In the genomic region with DNA sequence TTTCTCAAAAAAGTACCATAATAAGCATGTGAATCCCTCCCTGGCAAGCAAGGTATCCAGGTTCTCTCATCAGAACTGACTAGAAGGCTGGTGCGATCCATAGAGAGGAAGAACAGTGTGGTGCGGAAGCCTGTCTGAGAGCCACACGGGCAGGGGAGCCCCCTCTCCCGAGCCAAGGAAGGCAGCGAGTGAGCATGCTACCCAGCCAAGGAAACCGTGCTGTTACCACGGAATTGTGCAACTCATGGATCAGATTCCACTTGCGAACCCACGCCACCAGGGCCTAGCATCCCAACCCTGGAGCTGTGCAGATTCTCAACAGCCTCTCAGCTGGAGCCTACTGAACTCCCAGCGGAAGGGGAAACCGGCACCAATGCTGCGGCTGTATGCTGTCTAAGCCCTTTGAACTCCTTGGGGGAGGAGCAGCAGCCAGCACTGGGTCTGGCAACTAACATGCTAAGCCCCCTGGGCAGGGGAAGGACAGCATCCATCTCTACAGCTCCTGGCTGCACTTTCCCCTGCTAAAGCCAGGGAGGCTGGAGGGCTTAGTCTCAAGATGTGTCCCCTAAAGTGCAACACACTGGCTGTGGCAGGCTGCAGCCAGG, we compare ENCODE assay signal across 22 cellular contexts.
"Had no signal": no experiment of that assay in that cellular context is flagged by ENCODE, and none has a peak within 500 bp of the region (broad histone marks: within the 10 kb centered on the region; RNA-seq: fewer than 3 reads in every experiment).

No MANE protein-coding gene starts in this region.

- H3K36me3 ChIP-seq: colonic mucosa, gastroesophageal sphincter, heart right ventricle, lower lobe of right lung, ovary, suprapubic skin, transverse colon had no signal

- H3K9me3 ChIP-seq: colonic mucosa, gastroesophageal sphincter, lower lobe of right lung, ovary, psoas muscle, suprapubic skin, transverse colon had no signal

- H3K27me3 ChIP-seq: colonic mucosa, gastroesophageal sphincter, heart right ventricle, ovary, suprapubic skin, transverse colon had no signal

- H3K27me3 Mint-ChIP-seq: activated CD4-positive, alpha-beta T cell treated with anti-CD3 and anti-CD28 coated beads, Interleukin-2, amount 10 ng/mL, durations not matched to agents 24 days and 14 days; activated naive CD4-positive, alpha-beta T cell treated with anti-CD3 and anti-CD28 coated beads, Interleukin-2, amount 10 ng/mL, durations not matched to agents 7 days and 5 days; activated naive CD8-positive, alpha-beta T cell treated with anti-CD3 and anti-CD28 coated beads, Interleukin-2, amount 50 U/mL, for 24 hours; brain; stimulated activated naive CD8-positive, alpha-beta T cell treated with anti-CD3 and anti-CD28 coated beads, Interleukin-15, amount 100 ng/mL, for 72 hours had no signal

- H3K4me3 Mint-ChIP-seq: activated CD4-positive, alpha-beta T cell treated with anti-CD3 and anti-CD28 coated beads, Interleukin-2, amount 10 ng/mL, durations not matched to agents 24 days and 14 days; activated CD8-positive, alpha-beta T cell treated with anti-CD3 and anti-CD28 coated beads, Interleukin-2, amount 10 ng/mL, durations not matched to agents 7 days and 5 days; activated naive CD4-positive, alpha-beta T cell treated with anti-CD3 and anti-CD28 coated beads, Interleukin-2, amount 10 ng/mL, durations not matched to agents 7 days and 5 days; activated naive CD8-positive, alpha-beta T cell treated with anti-CD3 and anti-CD28 coated beads, Interleukin-2, amount 50 U/mL, for 24 hours; brain; stimulated activated naive CD8-positive, alpha-beta T cell treated with anti-CD3 and anti-CD28 coated beads, Interleukin-15, amount 100 ng/mL, for 72 hours had no signal

- H3K9me3 Mint-ChIP-seq: activated CD4-positive, alpha-beta T cell treated with anti-CD3 and anti-CD28 coated beads, Interleukin-2, amount 10 ng/mL, durations not matched to agents 24 days and 14 days had no signal

- DNase-seq: activated CD4-positive, alpha-beta T cell treated with anti-CD3 and anti-CD28 coated beads, Interleukin-2, amount 10 ng/mL, durations not matched to agents 24 days and 14 days; activated CD4-positive, CD25-positive, alpha-beta regulatory T cell; activated CD8-positive, alpha-beta T cell treated with anti-CD3 and anti-CD28 coated beads, Interleukin-2, amount 10 ng/mL, durations not matched to agents 7 days and 5 days; activated effector memory CD4-positive, alpha-beta T cell treated with Interleukin-2 at 50 U/mL for 16 hours; activated naive CD4-positive, alpha-beta T cell treated with anti-CD3 and anti-CD28 coated beads, Interleukin-2, amount 10 ng/mL, durations not matched to agents 7 days and 5 days; activated naive CD8-positive, alpha-beta T cell treated with anti-CD3 and anti-CD28 coated beads, Interleukin-2, amount 50 U/mL, for 24 hours; activated T-cell treated with anti-CD3 and anti-CD28 coated beads, Interleukin-2, amount 50 U/mL, for 48 hours; anterior cingulate cortex; caudate nucleus; colonic mucosa; heart right ventricle; left colon; lower lobe of right lung; ovary; psoas muscle; right cardiac atrium; stimulated activated naive CD8-positive, alpha-beta T cell treated with anti-CD3 and anti-CD28 coated beads, Interleukin-15, amount 100 ng/mL, for 72 hours; SW 1271; transverse colon had no signal

- H3K27ac Mint-ChIP-seq: activated CD4-positive, alpha-beta T cell treated with anti-CD3 and anti-CD28 coated beads, Interleukin-2, amount 10 ng/mL, durations not matched to agents 24 days and 14 days; activated CD8-positive, alpha-beta T cell treated with anti-CD3 and anti-CD28 coated beads, Interleukin-2, amount 10 ng/mL, durations not matched to agents 7 days and 5 days; activated naive CD4-positive, alpha-beta T cell treated with anti-CD3 and anti-CD28 coated beads, Interleukin-2, amount 10 ng/mL, durations not matched to agents 7 days and 5 days; activated naive CD8-positive, alpha-beta T cell treated with anti-CD3 and anti-CD28 coated beads, Interleukin-2, amount 50 U/mL, for 24 hours; brain; stimulated activated naive CD8-positive, alpha-beta T cell treated with anti-CD3 and anti-CD28 coated beads, Interleukin-15, amount 100 ng/mL, for 72 hours had no signal

- H3K27ac ChIP-seq: colonic mucosa, gastroesophageal sphincter, heart right ventricle, lower lobe of right lung, ovary, psoas muscle, suprapubic skin, transverse colon had no signal

- H3K36me3 Mint-ChIP-seq: activated naive CD4-positive, alpha-beta T cell treated with anti-CD3 and anti-CD28 coated beads, Interleukin-2, amount 10 ng/mL, durations not matched to agents 7 days and 5 days had no signal

- H3K4me1 Mint-ChIP-seq: activated CD4-positive, alpha-beta T cell treated with anti-CD3 and anti-CD28 coated beads, Interleukin-2, amount 10 ng/mL, durations not matched to agents 24 days and 14 days; activated naive CD4-positive, alpha-beta T cell treated with anti-CD3 and anti-CD28 coated beads, Interleukin-2, amount 10 ng/mL, durations not matched to agents 7 days and 5 days; activated naive CD8-positive, alpha-beta T cell treated with anti-CD3 and anti-CD28 coated beads, Interleukin-2, amount 50 U/mL, for 24 hours; brain; stimulated activated naive CD8-positive, alpha-beta T cell treated with anti-CD3 and anti-CD28 coated beads, Interleukin-15, amount 100 ng/mL, for 72 hours had no signal

- H3K4me3 ChIP-seq: colonic mucosa, gastroesophageal sphincter, heart right ventricle, lower lobe of right lung, ovary, psoas muscle, suprapubic skin, transverse colon had no signal

- ATAC-seq: activated CD8-positive, alpha-beta T cell treated with anti-CD3 and anti-CD28 coated beads, Interleukin-2, amount 10 ng/mL, durations not matched to agents 7 days and 5 days; activated naive CD8-positive, alpha-beta T cell treated with anti-CD3 and anti-CD28 coated beads, Interleukin-2, amount 50 U/mL, for 24 hours; gastroesophageal sphincter; heart right ventricle; left colon; lower lobe of right lung; psoas muscle; right cardiac atrium; stimulated activated naive CD8-positive, alpha-beta T cell treated with anti-CD3 and anti-CD28 coated beads, Interleukin-15, amount 100 ng/mL, for 72 hours had no signal

- H3K4me1 ChIP-seq: colonic mucosa, gastroesophageal sphincter, lower lobe of right lung, psoas muscle, suprapubic skin, transverse colon had no signal
